Comparison of ENCODE assay signal across 20 cellular contexts in genomic region chr6:166192557-166192956, GRCh38. TPM values are rescaled to one million over a fixed set of nuclear protein-coding genes. Genes with fewer than 3 reads are reported as not detected.
DNase-seq lines count a peak whose midpoint lies in the region; ATAC-seq and TF ChIP-seq lines count a peak whose summit lies in the region.
"Had no signal": no experiment of that assay in that cellular context is flagged by ENCODE, and none has a peak within 500 bp of the region (broad histone marks: within the 10 kb centered on the region; RNA-seq: fewer than 3 reads in every experiment).

No MANE protein-coding gene starts in this region.

- H3K9me2 ChIP-seq in Karpas-422 (replicated peaks; ENCODE audit: insufficient read depth, low read length): no peaks in the 10 kb centered on the region

- H3K4me1 Mint-ChIP-seq in neural progenitor cell: peaks cover 11% of the 10 kb centered on the region

- H3K79me2 ChIP-seq in Karpas-422 (ENCODE audit: low read length) (no peaks in the 10 kb centered on the region), neural progenitor cell (ENCODE audit: low read depth) (no peaks in the 10 kb centered on the region), osteoblast (ENCODE audit: insufficient read depth, low read length) (no peaks in the 10 kb centered on the region)

- H3K9ac ChIP-seq in Karpas-422 (ENCODE audit: low read length) (no peak overlapping the region), neural progenitor cell (no peak overlapping the region)
- H3K9ac ChIP-seq: BLaER1 treated with 17β-estradiol and CSF1 and Interleukin-3, amounts not matched to agents 10 nM and 100 nM had no signal

- H3K4me1 ChIP-seq in Karpas-422 (ENCODE audit: low read length) (peaks cover 41% of the 10 kb centered on the region), neural progenitor cell (peaks cover 32% of the 10 kb centered on the region), osteoblast (ENCODE audit: insufficient read depth, low read length) (no peaks in the 10 kb centered on the region)

- ATAC-seq in activated naive CD4-positive, alpha-beta T cell treated with anti-CD3 and anti-CD28 coated beads, Interleukin-2, amount 50 U/mL, for 72 hours: no peak
- ATAC-seq in GM21529 (IDR thresholded peaks at IDR 0.05; ENCODE audit: unreplicated experiment) (no peak), SK-N-SH treated with all-trans-retinoic acid at 6 μM for 48 hours (no peak), GM21717 (IDR thresholded peaks at IDR 0.05; ENCODE audit: unreplicated experiment) (no peak)
- ATAC-seq: CD8-positive, alpha-beta T cell had no signal

- DNase-seq in Karpas-422 (no peak), neural progenitor cell (ENCODE audit: low spot score) (no peak), osteoblast (ENCODE audit: insufficient read length, low spot score, missing footprints) (peak; percentile 23)
- no peak for DNase-seq in activated naive CD4-positive, alpha-beta T cell treated with anti-CD3 and anti-CD28 coated beads, Interleukin-2, amount 50 U/mL, for 72 hours (ENCODE audit: low spot score in 2 of 2)
- DNase-seq: 8988T; ACHN; AML-193; Caco-2; Calu3; CD4-positive, alpha-beta T cell; CD8-positive, alpha-beta T cell; DMS79 treated with DMSO at 0.1 percent for 48 hours; GF-D8 had no signal

- H3K36me3 ChIP-seq in Karpas-422 (ENCODE audit: insufficient read depth, low read length) (no peaks in the 10 kb centered on the region), neural progenitor cell (no peaks in the 10 kb centered on the region), osteoblast (ENCODE audit: insufficient read depth, low read length) (no peaks in the 10 kb centered on the region)
- H3K36me3 ChIP-seq: BLaER1 treated with 17β-estradiol and CSF1 and Interleukin-3, amounts not matched to agents 10 nM and 100 nM had no signal

- H3K27me3 Mint-ChIP-seq in neural progenitor cell (ENCODE audit: insufficient read depth, low read depth): peaks cover 4% of the 10 kb centered on the region

- H3K4me3 ChIP-seq in Karpas-422 (ENCODE audit: low read length) (no peak overlapping the region), neural progenitor cell (no peak overlapping the region), osteoblast (ENCODE audit: insufficient read depth, low read length) (no peak overlapping the region)
- H3K4me3 ChIP-seq: BLaER1 treated with 17β-estradiol and CSF1 and Interleukin-3, amounts not matched to agents 10 nM and 100 nM had no signal

- H4K20me1 ChIP-seq in Karpas-422 (ENCODE audit: insufficient read depth, low read depth, low read length): no peaks in the 10 kb centered on the region
- H4K20me1 ChIP-seq in neural progenitor cell (ENCODE audit: low read depth): no peaks in the 10 kb centered on the region
- no peaks in the 10 kb centered on the region for H4K20me1 ChIP-seq in osteoblast (ENCODE audit: insufficient read depth, low read length)
- H4K20me1 ChIP-seq: BLaER1 treated with 17β-estradiol and CSF1 and Interleukin-3, amounts not matched to agents 10 nM and 100 nM had no signal

- H3K36me3 Mint-ChIP-seq in neural progenitor cell: no peaks in the 10 kb centered on the region
- no peaks in the 10 kb centered on the region for H3K36me3 Mint-ChIP-seq in activated naive CD4-positive, alpha-beta T cell treated with anti-CD3 and anti-CD28 coated beads, Interleukin-2, amount 50 U/mL, for 72 hours
- H3K36me3 Mint-ChIP-seq: CD8-positive, alpha-beta T cell had no signal

- H2AFZ ChIP-seq in Karpas-422 (ENCODE audit: low read length) (no peak overlapping the region), neural progenitor cell (replicated peaks) (peak overlapping the region; percentile 17), osteoblast (ENCODE audit: low read length) (no peak overlapping the region)

- H3K27ac ChIP-seq in Karpas-422 (ENCODE audit: low read length) (peak overlapping the region; percentile 12; the same call in 1 of the 2 replicates), neural progenitor cell (no peak overlapping the region), osteoblast (ENCODE audit: low read depth, low read length) (no peak overlapping the region)
- H3K27ac ChIP-seq: BLaER1 treated with 17β-estradiol and CSF1 and Interleukin-3, amounts not matched to agents 10 nM and 100 nM; C4-2B had no signal

- no peak overlapping the region for H3K27ac Mint-ChIP-seq in neural progenitor cell
- no peak overlapping the region for H3K27ac Mint-ChIP-seq in activated naive CD4-positive, alpha-beta T cell treated with anti-CD3 and anti-CD28 coated beads, Interleukin-2, amount 50 U/mL, for 72 hours
- H3K27ac Mint-ChIP-seq: B cell; CD4-positive, alpha-beta T cell; CD8-positive, alpha-beta T cell had no signal

- H3K9me3 ChIP-seq in Karpas-422 (ENCODE audit: low read length) (no peaks in the 10 kb centered on the region), neural progenitor cell (ENCODE audit: low read depth) (no peaks in the 10 kb centered on the region), osteoblast (ENCODE audit: low read depth, low read length) (no peaks in the 10 kb centered on the region)
- H3K9me3 ChIP-seq: BLaER1 treated with 17β-estradiol and CSF1 and Interleukin-3, amounts not matched to agents 10 nM and 100 nM; Caco-2 had no signal

- peaks cover 8% of the 10 kb centered on the region for H3F3A ChIP-seq in neural progenitor cell (ENCODE audit: low read depth)

- no peak for TF ChIP-seq CTCF in neural progenitor cell (IDR thresholded peaks at IDR 0.05)
- TF ChIP-seq CTCF in osteoblast (IDR thresholded peaks at IDR 0.05; ENCODE audit: extremely low read depth, low read depth, low read length): no peak

- H3K4me3 Mint-ChIP-seq in neural progenitor cell: no peak overlapping the region
- H3K4me3 Mint-ChIP-seq: B cell; CD4-positive, alpha-beta T cell; CD8-positive, alpha-beta T cell had no signal

- H3K27me3 ChIP-seq in Karpas-422 (ENCODE audit: low read length) (no peaks in the 10 kb centered on the region), neural progenitor cell (no peaks in the 10 kb centered on the region), osteoblast (ENCODE audit: insufficient read depth, low read length) (no peaks in the 10 kb centered on the region)
- H3K27me3 ChIP-seq: BLaER1 treated with 17β-estradiol and CSF1 and Interleukin-3, amounts not matched to agents 10 nM and 100 nM had no signal

- peaks cover 6% of the 10 kb centered on the region for H3K9me3 Mint-ChIP-seq in neural progenitor cell
- H3K9me3 Mint-ChIP-seq in activated naive CD4-positive, alpha-beta T cell treated with anti-CD3 and anti-CD28 coated beads, Interleukin-2, amount 50 U/mL, for 72 hours: no peaks in the 10 kb centered on the region
- H3K9me3 Mint-ChIP-seq: CD4-positive, alpha-beta T cell; CD8-positive, alpha-beta T cell had no signal

- H3K4me2 ChIP-seq in Karpas-422 (ENCODE audit: low read depth, low read length, poor library complexity, severe bottlenecking) (no peak overlapping the region), neural progenitor cell (no peak overlapping the region), osteoblast (ENCODE audit: insufficient read depth, low read length) (no peak overlapping the region)
- H3K4me2 ChIP-seq: BLaER1 treated with 17β-estradiol and CSF1 and Interleukin-3, amounts not matched to agents 10 nM and 100 nM had no signal

TF ChIP-seq in SK-N-SH treated with all-trans-retinoic acid at 6 μM for 48 hours, 23 proteins besides CTCF, POLR2A, EP300 and RAD21 (continues in another document):
- TF ChIP-seq ZNF70 (CRISPR knock-in tag; IDR thresholded peaks at IDR 0.05) (no peak), ISL1 (CRISPR knock-in tag; IDR thresholded peaks at IDR 0.05) (no peak), GLIS3 (CRISPR knock-in tag; IDR thresholded peaks at IDR 0.05) (no peak), ARNTL (CRISPR knock-in tag; IDR thresholded peaks at IDR 0.05; ENCODE audit: borderline replicate concordance, low read depth) (no peak), ZC3H10 (CRISPR knock-in tag; IDR thresholded peaks at IDR 0.05) (no peak), OSR1 (CRISPR knock-in tag; IDR thresholded peaks at IDR 0.05) (no peak), TCF4 (CRISPR knock-in tag; IDR thresholded peaks at IDR 0.05; ENCODE audit: borderline replicate concordance) (no peak), PATZ1 (CRISPR knock-in tag; IDR thresholded peaks at IDR 0.05; ENCODE audit: borderline replicate concordance) (no peak)

RNA-seq across cellular contexts. Expression of gene TBXT, which starts 24.9 kb away (rescaled TPM):
- total RNA-seq in Karpas-422 (2014; rRNA removed; shearing (Covaris generic); ENCODE audit: low replicate concordance): 11.3 and 12.2 TPM in 2 replicates
- total RNA-seq in neural progenitor cell (ENCODE audit: low replicate concordance) (not detected in 2 replicates), osteoblast (not detected in 2 replicates)
- total RNA-seq in activated naive CD4-positive, alpha-beta T cell treated with anti-CD3 and anti-CD28 coated beads, Interleukin-2, amount 50 U/mL, for 72 hours: not detected
- total RNA-seq: A673; B cell; Caco-2; Calu3; CD4-positive, alpha-beta T cell; CD8-positive, alpha-beta T cell had no signal

Comparison
In these comparisons a context has a peak if more than half of its experiments do, and no peak if none do; other contexts are left out.
1. RNA of gene TBXT, which starts 24.9 kb away (total RNA-seq): 11.3 to 12.2 TPM in Karpas-422; not detected in neural progenitor cell, not detected in osteoblast and not detected in activated naive CD4-positive, alpha-beta T cell treated with anti-CD3 and anti-CD28 coated beads, Interleukin-2, amount 50 U/mL, for 72 hours; every median in the first group is over 10 times any median in the second.